ENCODE assay signal across 26 cellular contexts in the genomic region with DNA sequence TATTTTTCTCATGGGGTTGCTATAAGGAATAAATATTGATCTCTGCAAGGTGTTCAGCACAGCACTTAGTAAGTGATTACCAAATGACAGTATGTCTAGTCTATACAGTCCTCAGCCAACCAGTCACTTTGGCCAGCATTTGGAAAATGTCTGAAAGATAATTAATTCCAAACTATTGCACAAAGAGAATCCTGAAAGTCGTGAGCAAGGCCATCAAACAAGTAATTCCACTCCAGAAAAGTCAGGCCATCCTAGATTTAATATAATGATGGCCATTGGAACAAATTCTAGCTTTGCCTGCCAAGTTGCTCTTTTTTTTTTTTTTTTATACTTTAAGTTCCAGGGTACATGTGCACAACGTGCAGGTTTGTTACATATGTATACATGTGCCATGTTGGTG.
"Had no signal": no experiment of that assay in that cellular context is flagged by ENCODE, and none has a peak within 500 bp of the region (broad histone marks: within the 10 kb centered on the region; RNA-seq: fewer than 3 reads in every experiment).

No MANE protein-coding gene starts in this region.

- H3K27ac ChIP-seq: colonic mucosa, coronary artery, epithelial cell of prostate, esophagus muscularis mucosa, esophagus squamous epithelium, foreskin keratinocyte, gastrocnemius medialis, gastroesophageal sphincter, heart left ventricle, hepatocyte had no signal

- DNase-seq: colonic mucosa; cortex of kidney; dermis blood vessel endothelial cell; effector CD4-positive, alpha-beta T cell; effector CD8-positive, alpha-beta T cell; effector memory CD4-positive, alpha-beta T cell; effector memory CD8-positive, alpha-beta T cell; endodermal cell; erythroblast; esophagus squamous epithelium; foreskin fibroblast; foreskin keratinocyte; foreskin melanocyte; gastrocnemius medialis; glutamatergic neuron; head of caudate nucleus; heart left ventricle; heart right ventricle had no signal

- H3K9me3 Mint-ChIP-seq: dendritic cell treated with granulocyte-macrophage colony-stimulating factor and Interleukin-4, amounts not matched to agents 40 ng/mL and 50 ng/mL, for 4 days; effector memory CD8-positive, alpha-beta T cell; endodermal cell had no signal

- H3K27ac Mint-ChIP-seq: dendritic cell treated with granulocyte-macrophage colony-stimulating factor and Interleukin-4, amounts not matched to agents 40 ng/mL and 50 ng/mL, for 4 days; effector memory CD8-positive, alpha-beta T cell; endodermal cell had no signal

- H3K36me3 ChIP-seq: colonic mucosa, esophagus muscularis mucosa, esophagus squamous epithelium, gastrocnemius medialis, gastroesophageal sphincter, heart left ventricle, heart right ventricle had no signal

- H3K4me3 ChIP-seq: colonic mucosa, coronary artery, dorsolateral prefrontal cortex, esophagus muscularis mucosa, esophagus squamous epithelium, gastrocnemius medialis, gastroesophageal sphincter, heart left ventricle, heart right ventricle, hepatocyte had no signal

- H3K4me2 ChIP-seq: hepatocyte had no signal

- H3K27me3 ChIP-seq: colonic mucosa, dorsolateral prefrontal cortex, esophagus muscularis mucosa, esophagus squamous epithelium, gastrocnemius medialis, gastroesophageal sphincter, heart left ventricle, heart right ventricle, hepatocyte had no signal

- H3K4me3 Mint-ChIP-seq: dendritic cell treated with granulocyte-macrophage colony-stimulating factor and Interleukin-4, amounts not matched to agents 40 ng/mL and 50 ng/mL, for 4 days; effector memory CD8-positive, alpha-beta T cell; endodermal cell had no signal

- ATAC-seq: effector memory CD8-positive, alpha-beta T cell; esophagus mucosa; foreskin keratinocyte; gastrocnemius medialis; gastroesophageal sphincter; heart left ventricle; heart right ventricle had no signal

- H3K9me3 ChIP-seq: colonic mucosa, esophagus muscularis mucosa, esophagus squamous epithelium, gastrocnemius medialis, gastroesophageal sphincter, heart left ventricle, heart right ventricle had no signal

- H3K79me2 ChIP-seq: hepatocyte had no signal

- H2AFZ ChIP-seq: hepatocyte had no signal

- H3K4me1 ChIP-seq: esophagus squamous epithelium, foreskin keratinocyte had no signal
